Comparison of ENCODE assay signal across 7 cellular contexts in the genomic region with DNA sequence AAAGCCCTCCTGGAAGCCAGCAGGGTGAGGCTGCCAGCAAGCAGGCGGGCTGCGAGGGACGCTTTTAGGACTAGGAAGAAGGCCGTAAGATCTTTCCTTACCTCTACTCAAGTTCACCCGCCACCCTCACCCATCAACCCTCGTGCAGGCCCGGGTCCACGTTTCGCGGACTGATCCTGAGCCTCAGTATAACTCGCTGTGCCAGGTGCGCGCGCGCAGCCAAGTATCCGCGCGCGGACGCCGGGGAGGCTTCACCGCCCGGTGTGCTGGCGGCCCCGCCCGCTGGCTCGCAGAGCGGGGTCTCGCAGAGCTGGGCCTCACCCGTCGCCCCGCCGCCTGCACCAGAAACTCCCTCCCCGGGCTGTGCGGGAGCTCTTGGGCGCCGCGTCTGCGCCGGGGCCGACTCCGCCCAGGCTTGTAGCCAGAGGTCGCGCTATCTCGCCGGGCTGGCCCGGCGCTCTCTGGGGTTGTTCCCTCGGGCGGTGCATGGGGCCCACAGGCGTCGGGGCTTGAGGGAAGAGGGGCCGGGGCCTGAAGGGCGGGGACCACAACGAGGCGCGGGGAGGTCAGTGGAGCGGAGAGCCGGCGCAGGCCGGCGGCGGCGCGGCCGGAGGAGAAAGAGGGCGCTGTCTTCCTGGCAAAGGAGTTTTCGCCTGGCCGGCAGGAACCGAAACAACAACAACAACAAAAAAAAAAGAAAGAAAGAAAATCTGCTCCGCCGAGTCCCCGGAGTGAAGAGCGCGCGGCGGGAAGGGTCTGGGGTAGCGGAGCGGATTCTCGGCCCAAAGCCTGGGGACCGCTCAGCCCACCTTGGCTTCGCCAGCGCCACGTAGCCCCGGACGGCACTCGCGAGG. TPM values are rescaled to one million over a fixed set of nuclear protein-coding genes. Genes with fewer than 3 reads are reported as not detected.
DNase-seq lines count a peak whose midpoint lies in the region; ATAC-seq, FAIRE-seq and TF ChIP-seq lines count a peak whose summit lies in the region.

No MANE protein-coding gene starts in this region.

- no peaks in the 10 kb centered on the region for H3K36me3 Mint-ChIP-seq in chondrocyte (ENCODE audit: low read depth)

- CTCF ChIA-PET in OCI-LY7 (lab: Charles Lee; ENCODE audit: unreplicated experiment) (no interaction called here), HepG2 (lab: Yijun Ruan, JAX; ENCODE audit: low intra/inter-chr PET ratio, low total read pairs) (interaction anchor here (1.6 kb wide), 1 partner anchor 368 kb away, joined by 5 read pairs; no protein-coding TSS in a partner anchor)

- H3K36me3 ChIP-seq in OCI-LY7 (ENCODE audit: insufficient read depth, low read length), result no peaks in the 10 kb centered on the region
- H3K36me3 ChIP-seq in HepG2 (replicated peaks in 1 of 2; ENCODE audit: control insufficient read depth in 1 of 2, insufficient read depth in 2 of 2, low read length in 2 of 2), result no peaks in the 10 kb centered on the region
- H3K36me3 ChIP-seq in thymus (ENCODE audit: control insufficient read depth, insufficient read depth), result no peaks in the 10 kb centered on the region

- H3K27ac ChIP-seq in OCI-LY7 (ENCODE audit: low read depth, low read length, poor library complexity, severe bottlenecking), result peak overlapping the region; percentile 68
- H3K27ac ChIP-seq in HepG2 (ENCODE audit: extremely low read length, insufficient read depth, low read length), result peak overlapping the region; percentile 11
- peak overlapping the region; percentile 70 for H3K27ac ChIP-seq in thymus (ENCODE audit: low read depth)

- H3K27me3 Mint-ChIP-seq in chondrocyte (ENCODE audit: low read depth), result no peaks in the 10 kb centered on the region

- WGBS in HepG2 (ENCODE audit: low lambda C conversion rate), result 29% methylated on average over 55 of the region's 88 CpGs
- WGBS in thymus, result 1% methylated on average over 88 of the region's 88 CpGs

- no peak for FAIRE-seq in HepG2 (lab: Jason Lieb, UNC)

- H3K4me3 ChIP-seq in OCI-LY7 (ENCODE audit: low read depth, low read length, poor library complexity, severe bottlenecking) (peak overlapping the region; percentile 70), HepG2 (replicated peaks in 1 of 3; ENCODE audit: insufficient read depth in 1 of 3, low read depth in 2 of 3, low read length in 3 of 3) (peak overlapping the region; percentile 57 to 75 (median 65)), thymus (ENCODE audit: low read length) (peak overlapping the region; percentile 46)

- peak overlapping the region; percentile 86 for H3K4me3 Mint-ChIP-seq in chondrocyte (ENCODE audit: unreplicated experiment)

- peak; percentile 87 for ATAC-seq in GM19467 (IDR thresholded peaks at IDR 0.05; ENCODE audit: unreplicated experiment)
- peak; percentile 79 for ATAC-seq in HG03460 (IDR thresholded peaks at IDR 0.05; ENCODE audit: unreplicated experiment)
- ATAC-seq in HepG2, result peak; percentile 91

- H3K27me3 ChIP-seq in HepG2 (ENCODE audit: control insufficient read depth in 1 of 2, insufficient read depth in 2 of 2, low read length in 2 of 2), result peaks cover 1 to 27% of the 10 kb centered on the region in 2 experiments; a peak in 4 of 5 replicates
- H3K27me3 ChIP-seq in thymus (ENCODE audit: control insufficient read depth, insufficient read depth), result peaks cover 72% of the 10 kb centered on the region

- intact Hi-C loops in OCI-LY7 (cut with micrococcal nuclease; ENCODE audit: unreplicated experiment) (loop anchor here (1.0 to 2.0 kb wide), 3 partner anchors 78 to 368 kb away; partner anchors contain the start of genes MNAT1, SLC38A6 and TRMT5), HepG2 (cut with micrococcal nuclease; ENCODE audit: unreplicated experiment) (loop anchor here (1.0 to 2.0 kb wide), 2 partner anchors 10 to 66 kb away; no protein-coding TSS in a partner anchor)

- no peaks in the 10 kb centered on the region for H3K79me2 ChIP-seq in OCI-LY7 (ENCODE audit: insufficient read depth, low read depth, low read length)
- H3K79me2 ChIP-seq in HepG2 (ENCODE audit: insufficient read depth, low read length), result no peaks in the 10 kb centered on the region

- POLR2A ChIA-PET in OCI-LY7 (lab: Charles Lee), result interaction anchor here (0.6 to 1.4 kb wide), 4 partner anchors 12 to 373 kb away, joined by 4 to 6 read pairs (median 4); no protein-coding TSS in a partner anchor
- POLR2A ChIA-PET in HepG2 (lab: Yijun Ruan, JAX), result interaction anchor here (1.0 to 2.9 kb wide), 5 partner anchors 8 to 324 kb away, joined by 4 to 20 read pairs (median 5); partner anchors contain the start of genes SIX4, SLC38A6 and TRMT5

- peak overlapping the region; percentile 98 for H3K27ac Mint-ChIP-seq in chondrocyte (ENCODE audit: unreplicated experiment)

- H3K4me1 Mint-ChIP-seq in chondrocyte (ENCODE audit: low read depth), result peaks cover 67% of the 10 kb centered on the region

- in situ Hi-C loops in HepG2 (cut with HindIII; ENCODE audit: extremely low pct_ligation_motif_present, low pct_unique_long_range_greater_than_20kb), result loop anchor here (5.0 kb wide), 1 partner anchor 65 kb away; the partner anchor contains the start of gene SIX4

- peak in 1 of 2 experiments; percentile 11; a peak in 1 of 4 replicates for TF ChIP-seq EP300 in HepG2 (IDR thresholded peaks at IDR 0.05; ENCODE audit: low read depth in 2 of 2, low read length in 2 of 2)
- no peak for TF ChIP-seq EP300 in HepG2 (CRISPR knock-in tag; IDR thresholded peaks at IDR 0.05; ENCODE audit: borderline replicate concordance)

- peak overlapping the region; percentile 74 for H3K9ac ChIP-seq in HepG2 (ENCODE audit: insufficient read depth, low read depth, low read length)

- peak in 1 of 2 experiments; percentile 52; a peak in 1 of 4 replicates for TF ChIP-seq POLR2A in HepG2 (IDR thresholded peaks at IDR 0.05; ENCODE audit: insufficient read depth in 1 of 2, low read depth in 2 of 2, low read length in 2 of 2)

- peak; percentile 84 for DNase-seq in GM03348 (ENCODE audit: low spot score)
- DNase-seq in OCI-LY7 (ENCODE audit: low spot score), result peak; percentile 94
- DNase-seq in chondrocyte (ENCODE audit: low spot score), result peak; percentile 92
- peak; percentile 58 for DNase-seq in HepG2 (ENCODE audit: low spot score)

- H3K9me3 Mint-ChIP-seq in chondrocyte (ENCODE audit: low read depth), result no peaks in the 10 kb centered on the region

- TF ChIP-seq CTCF in OCI-LY7 (conservative IDR thresholded peaks at IDR 0.05; ENCODE audit: low read length) (peak; percentile 81), chondrocyte (IDR thresholded peaks at IDR 0.05) (peak; percentile 81), HepG2 (CRISPR knock-in tag; IDR thresholded peaks at IDR 0.05) (peak; percentile 72; the same call in 1 of the 2 replicates)

- peaks cover 37% of the 10 kb centered on the region for H3K4me1 ChIP-seq in OCI-LY7 (ENCODE audit: insufficient read depth, low read length, poor library complexity, severe bottlenecking)
- H3K4me1 ChIP-seq in HepG2 (ENCODE audit: insufficient read depth, low read length), result peaks cover 56% of the 10 kb centered on the region
- no peaks in the 10 kb centered on the region for H3K4me1 ChIP-seq in thymus (ENCODE audit: control insufficient read depth, insufficient read depth, low read length)

- H3K9me3 ChIP-seq in OCI-LY7 (ENCODE audit: low read length), result no peaks in the 10 kb centered on the region
- H3K9me3 ChIP-seq in HepG2 (ENCODE audit: low read length), result no peaks in the 10 kb centered on the region
- H3K9me3 ChIP-seq in thymus (ENCODE audit: control insufficient read depth), result no peaks in the 10 kb centered on the region

- peak overlapping the region; percentile 99 for H2AFZ ChIP-seq in OCI-LY7 (ENCODE audit: low read length)
- H2AFZ ChIP-seq in HepG2 (ENCODE audit: low read length), result peak overlapping the region; percentile 56

- BruUV-seq in OCI-LY7 (replicated peaks; lab: Mats Ljungman, UMichigan) (no TSS peak), HepG2 (replicated peaks; lab: Mats Ljungman, UMichigan) (TSS peak; percentile 91)

- H3K4me2 ChIP-seq in OCI-LY7 (ENCODE audit: low read length) (peak overlapping the region; percentile 96), HepG2 (ENCODE audit: low read depth, low read length) (peak overlapping the region; percentile 80)

- H4K20me1 ChIP-seq in OCI-LY7 (ENCODE audit: insufficient read depth, low read length), result no peaks in the 10 kb centered on the region
- no peaks in the 10 kb centered on the region for H4K20me1 ChIP-seq in HepG2 (ENCODE audit: insufficient read depth, low read length)

- H3K9me2 ChIP-seq in OCI-LY7 (ENCODE audit: insufficient read depth, low read length), result no peaks in the 10 kb centered on the region

- 0 out of 2 replicates have a peak, but pooled peaks have one; percentile 22 for TF ChIP-seq RAD21 in HepG2 (CRISPR knock-in tag; IDR thresholded peaks at IDR 0.05)

RNA-seq across cellular contexts. Expression of gene SIX1, which starts 7.7 kb away (rescaled TPM):
- total RNA-seq in OCI-LY7 (2014; rRNA removed; shearing (Covaris generic)), result 0.18 and 0.35 TPM in 2 replicates
- 1.6 and 2.9 TPM in 2 replicates for total RNA-seq in OCI-LY7 (2022)
- 92.0 to 204 TPM (median 94.6 TPM) in 3 replicates for total RNA-seq in chondrocyte
- 6.5 and 6.8 TPM in 2 replicates for total RNA-seq in HepG2 (2016; rRNA removed; fragmentation: Illumina TruSeq; extraction: Trizol)
- total RNA-seq in HepG2 (2016; cell fraction: cytosol; rRNA removed; fragmentation: Illumina TruSeq; extraction: Trizol; ENCODE audit: low read depth), result 2.6 and 3.0 TPM in 2 replicates
- total RNA-seq in HepG2 (2016; cell fraction: insoluble cytoplasmic fraction; rRNA removed; fragmentation: Illumina TruSeq; extraction: Trizol), result 5.9 and 6.3 TPM in 2 replicates
- total RNA-seq in HepG2 (2016; cell fraction: membrane; rRNA removed; fragmentation: Illumina TruSeq; extraction: Trizol), result 6.9 and 7.5 TPM in 2 replicates
- total RNA-seq in HepG2 (2016; cell fraction: nucleus; rRNA removed; fragmentation: Illumina TruSeq; extraction: Trizol), result 4.9 and 6.0 TPM in 2 replicates
- polyA plus RNA-seq in HepG2 (2011; rRNA removed), result 1.3 and 1.7 TPM in 2 replicates
- 1.2 and 1.8 TPM in 2 replicates for polyA plus RNA-seq in HepG2 (2011; cell fraction: cytosol; rRNA removed)
- polyA plus RNA-seq in HepG2 (2011; cell fraction: nucleus; rRNA removed), result 2.7 and 3.5 TPM in 2 replicates
- polyA plus RNA-seq in HepG2 (2012), result 3.0 and 3.1 TPM in 2 replicates
- polyA plus RNA-seq in HepG2 (2016; cell fraction: cytosol; fragmentation: Illumina TruSeq; extraction: Trizol; ENCODE audit: low read depth), result 1.1 and 1.3 TPM in 2 replicates
- polyA plus RNA-seq in HepG2 (2016; cell fraction: insoluble cytoplasmic fraction; fragmentation: Illumina TruSeq; extraction: Trizol; ENCODE audit: low read depth), result 6.3 and 7.8 TPM in 2 replicates
- polyA plus RNA-seq in HepG2 (2016; cell fraction: membrane; fragmentation: Illumina TruSeq; extraction: Trizol; ENCODE audit: low read depth), result 2.3 and 2.7 TPM in 2 replicates
- polyA plus RNA-seq in HepG2 (2016; cell fraction: nucleus; fragmentation: Illumina TruSeq; extraction: Trizol; ENCODE audit: insufficient read depth, low read depth), result 6.4 and 7.6 TPM in 2 replicates
- 1.5 and 4.6 TPM in 2 replicates for polyA minus RNA-seq in HepG2 (2011; rRNA and poly(A)+ RNA removed; ENCODE audit: low replicate concordance)
- polyA minus RNA-seq in HepG2 (2011; cell fraction: cytosol; rRNA and poly(A)+ RNA removed), result 2.3 and 3.2 TPM in 2 replicates
- polyA minus RNA-seq in HepG2 (2011; cell fraction: nucleus; rRNA and poly(A)+ RNA removed), result 7.1 and 8.3 TPM in 2 replicates
- polyA plus RNA-seq in thymus, result 21.4 TPM

Comparison
In these comparisons a context has a peak if more than half of its experiments do, and no peak if none do; other contexts are left out.
1. Peak in every context shown above with its lines: DNase-seq, ATAC-seq, H3K4me3 ChIP-seq and H3K27ac ChIP-seq.
2. H3K27ac ChIP-seq: peak in every context shown above with its lines; median percentile 70 in thymus; 68 in OCI-LY7; 11 in HepG2.
3. RNA of gene SIX1, which starts 7.7 kb away (total RNA-seq): 92.0 to 204 TPM in chondrocyte; 2.6 to 7.5 TPM in HepG2 and 0.18 to 2.9 TPM in OCI-LY7; every median in the first group is over 10 times any median in the second.